ENCODE assay signal across 26 cellular contexts in the genomic region with DNA sequence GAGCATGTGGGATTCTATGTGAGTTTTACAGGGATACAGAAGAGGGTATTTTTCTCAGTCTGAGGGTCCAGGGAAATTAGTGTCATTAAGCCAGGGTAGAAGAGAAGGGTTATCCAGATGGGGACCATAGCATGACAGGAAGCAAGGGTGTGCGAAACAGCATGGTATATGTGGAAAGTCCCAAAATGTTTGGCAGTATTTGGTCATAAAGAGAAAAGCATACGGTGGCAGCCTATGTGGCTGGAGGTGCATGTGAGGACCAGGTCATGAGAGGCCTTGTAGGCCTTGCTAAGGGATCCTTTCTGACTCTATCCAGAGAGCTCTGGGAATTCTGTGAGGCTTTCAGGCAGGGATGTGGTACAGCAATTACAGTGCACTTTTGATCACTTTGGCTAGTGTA.
DNase-seq lines count a peak whose midpoint lies in the region; ATAC-seq and TF ChIP-seq lines count a peak whose summit lies in the region.
"Had no signal": no experiment of that assay in that cellular context is flagged by ENCODE, and none has a peak within 500 bp of the region (broad histone marks: within the 10 kb centered on the region; RNA-seq: fewer than 3 reads in every experiment).

No MANE protein-coding gene starts in this region.

- peaks cover 23% of the 10 kb centered on the region for H3K4me1 ChIP-seq in HEK293 (ENCODE audit: control insufficient read depth, insufficient read depth, low read length)
- H3K4me1 ChIP-seq: A549; BLaER1 treated with 17β-estradiol and CSF1 and Interleukin-3, amounts not matched to agents 10 nM and 100 nM; Caco-2 had no signal

- peaks cover 0 to 1% of the 10 kb centered on the region in 2 donors for H3K36me3 Mint-ChIP-seq in activated T-cell treated with anti-CD3 and anti-CD28 coated beads, Interleukin-2, amount 50 U/mL, for 72 hours (ENCODE audit: insufficient read depth in 2 of 2)
- no peaks in the 10 kb centered on the region for H3K36me3 Mint-ChIP-seq in activated T-cell treated with anti-CD3 and anti-CD28 coated beads, Interleukin-2, amount 50 U/mL, for 24 hours (ENCODE audit: low read depth)
- no peaks in the 10 kb centered on the region for H3K36me3 Mint-ChIP-seq in stimulated activated effector memory CD8-positive, alpha-beta T cell treated with anti-CD3 and anti-CD28 coated beads, Interleukin-12 subunit alpha, Interleukin-12 subunit beta, amount 100 ng/mL, for 72 hours
- H3K36me3 Mint-ChIP-seq: CD8-positive, alpha-beta T cell had no signal

- POLR2A ChIA-PET in HEK293 (lab: Yijun Ruan, JAX), result no interaction called here

- peak in 1 of 2 donors; percentile 17 for ATAC-seq in activated T-cell treated with anti-CD3 and anti-CD28 coated beads, Interleukin-2, amount 50 U/mL, for 72 hours (replicated peaks in 1 of 2)
- ATAC-seq in stimulated activated effector memory CD8-positive, alpha-beta T cell treated with anti-CD3 and anti-CD28 coated beads, Interleukin-12 subunit alpha, Interleukin-12 subunit beta, amount 100 ng/mL, for 72 hours, result peak; percentile 34
- ATAC-seq: A549; CD8-positive, alpha-beta T cell; GM12878 had no signal

- no peak overlapping the region for H3K4me3 ChIP-seq in HEK293 (ENCODE audit: low read depth, low read length)
- H3K4me3 ChIP-seq: A549; BLaER1 treated with 17β-estradiol and CSF1 and Interleukin-3, amounts not matched to agents 10 nM and 100 nM; GM12878 had no signal

- peak overlapping the region; percentile 1 for H3K27ac Mint-ChIP-seq in activated T-cell treated with anti-CD3 and anti-CD28 coated beads, Interleukin-2, amount 50 U/mL, for 72 hours
- no peak overlapping the region for H3K27ac Mint-ChIP-seq in activated T-cell treated with anti-CD3 and anti-CD28 coated beads, Interleukin-2, amount 50 U/mL, for 24 hours
- H3K27ac Mint-ChIP-seq in stimulated activated effector memory CD8-positive, alpha-beta T cell treated with anti-CD3 and anti-CD28 coated beads, Interleukin-12 subunit alpha, Interleukin-12 subunit beta, amount 100 ng/mL, for 72 hours, result no peak overlapping the region
- H3K27ac Mint-ChIP-seq: B cell; CD4-positive, alpha-beta T cell; CD8-positive, alpha-beta T cell had no signal

- H3K9me3 ChIP-seq in HEK293 (ENCODE audit: control insufficient read depth, insufficient read depth, low read depth, low read length), result no peaks in the 10 kb centered on the region
- H3K9me3 ChIP-seq: BLaER1 treated with 17β-estradiol and CSF1 and Interleukin-3, amounts not matched to agents 10 nM and 100 nM; Caco-2 had no signal

- no peaks in the 10 kb centered on the region for H3K27me3 Mint-ChIP-seq in activated T-cell treated with anti-CD3 and anti-CD28 coated beads, Interleukin-2, amount 50 U/mL, for 72 hours (ENCODE audit: low read depth)
- no peaks in the 10 kb centered on the region for H3K27me3 Mint-ChIP-seq in activated T-cell treated with anti-CD3 and anti-CD28 coated beads, Interleukin-2, amount 50 U/mL, for 24 hours
- H3K27me3 Mint-ChIP-seq: B cell; CD4-positive, alpha-beta T cell had no signal

- no peaks in the 10 kb centered on the region for H3K4me1 Mint-ChIP-seq in activated T-cell treated with anti-CD3 and anti-CD28 coated beads, Interleukin-2, amount 50 U/mL, for 72 hours (ENCODE audit: low read depth)
- peaks cover 7% of the 10 kb centered on the region for H3K4me1 Mint-ChIP-seq in activated T-cell treated with anti-CD3 and anti-CD28 coated beads, Interleukin-2, amount 50 U/mL, for 24 hours (ENCODE audit: low read depth)
- no peaks in the 10 kb centered on the region for H3K4me1 Mint-ChIP-seq in stimulated activated effector memory CD8-positive, alpha-beta T cell treated with anti-CD3 and anti-CD28 coated beads, Interleukin-12 subunit alpha, Interleukin-12 subunit beta, amount 100 ng/mL, for 72 hours
- H3K4me1 Mint-ChIP-seq: B cell had no signal

- H3K9me3 Mint-ChIP-seq in activated T-cell treated with anti-CD3 and anti-CD28 coated beads, Interleukin-2, amount 50 U/mL, for 72 hours, result peaks cover 3 to 9% of the 10 kb centered on the region in 2 donors
- H3K9me3 Mint-ChIP-seq in activated T-cell treated with anti-CD3 and anti-CD28 coated beads, Interleukin-2, amount 50 U/mL, for 24 hours, result no peaks in the 10 kb centered on the region
- peaks cover 3% of the 10 kb centered on the region for H3K9me3 Mint-ChIP-seq in stimulated activated effector memory CD8-positive, alpha-beta T cell treated with anti-CD3 and anti-CD28 coated beads, Interleukin-12 subunit alpha, Interleukin-12 subunit beta, amount 100 ng/mL, for 72 hours

- no peaks in the 10 kb centered on the region for H3K36me3 ChIP-seq in HEK293 (ENCODE audit: control insufficient read depth in 2 of 2, insufficient read depth in 1 of 2, low read length in 2 of 2)
- H3K36me3 ChIP-seq: BLaER1 treated with 17β-estradiol and CSF1 and Interleukin-3, amounts not matched to agents 10 nM and 100 nM had no signal

- H3K4me3 Mint-ChIP-seq in activated T-cell treated with anti-CD3 and anti-CD28 coated beads, Interleukin-2, amount 50 U/mL, for 72 hours, result no peak overlapping the region
- H3K4me3 Mint-ChIP-seq in activated T-cell treated with anti-CD3 and anti-CD28 coated beads, Interleukin-2, amount 50 U/mL, for 24 hours, result no peak overlapping the region
- no peak overlapping the region for H3K4me3 Mint-ChIP-seq in stimulated activated effector memory CD8-positive, alpha-beta T cell treated with anti-CD3 and anti-CD28 coated beads, Interleukin-12 subunit alpha, Interleukin-12 subunit beta, amount 100 ng/mL, for 72 hours
- H3K4me3 Mint-ChIP-seq: B cell; CD4-positive, alpha-beta T cell; CD8-positive, alpha-beta T cell had no signal

- H3K27ac ChIP-seq in HEK293 (ENCODE audit: extremely low read depth, low read depth, low read length), result peak overlapping the region; percentile 49; the same call in 1 of the 2 replicates
- H3K27ac ChIP-seq in VCaP, result peak overlapping the region; percentile 9; the same call in 1 of the 2 replicates
- H3K27ac ChIP-seq: 22Rv1; A549; BLaER1 treated with 17β-estradiol and CSF1 and Interleukin-3, amounts not matched to agents 10 nM and 100 nM; C4-2B had no signal

- CTCF ChIA-PET in HEK293 (lab: Yijun Ruan, JAX), result interaction anchor here (0.6 kb wide), 1 partner anchor 681 kb away, joined by 3 read pairs; no protein-coding TSS in a partner anchor

- no peak for DNase-seq in activated T-cell treated with anti-CD3 and anti-CD28 coated beads, Interleukin-2, amount 50 U/mL, for 72 hours
- no peak for DNase-seq in activated T-cell treated with anti-CD3 and anti-CD28 coated beads, Interleukin-2, amount 50 U/mL, for 24 hours
- DNase-seq in stimulated activated effector memory CD8-positive, alpha-beta T cell treated with anti-CD3 and anti-CD28 coated beads, Interleukin-12 subunit alpha, Interleukin-12 subunit beta, amount 100 ng/mL, for 72 hours (ENCODE audit: low spot score in 2 of 2), result no peak
- DNase-seq in GM03348 (ENCODE audit: low spot score) (no peak), NCI-H1092 (lab: John Stamatoyannopoulos, UW) (no peak)
- no peak for DNase-seq in activated naive CD4-positive, alpha-beta T cell (lab: John Stamatoyannopoulos, UW)
- DNase-seq: AML-193; Caco-2; Calu3; CD4-positive, alpha-beta T cell; CD8-positive, alpha-beta T cell; DMS 273 treated with DMSO at 0.1 percent for 48 hours; DMS153; DMS53; DMS79; DND-41; EL; GDM1 had no signal

- no peak for TF ChIP-seq CTCF in HEK293 (tag by site-specific recombination; IDR thresholded peaks at IDR 0.05)
- TF ChIP-seq CTCF in VCaP (conservative IDR thresholded peaks at IDR 0.05), result no peak

TF ChIP-seq in HEK293, 187 proteins besides CTCF, POLR2A, EP300 and RAD21:
- TF ChIP-seq ZNF416 (tag by site-specific recombination; IDR thresholded peaks at IDR 0.05) (no peak), ZNF132 (tag by site-specific recombination; IDR thresholded peaks at IDR 0.05; ENCODE audit: borderline replicate concordance) (no peak), ZFHX2 (tag by site-specific recombination; conservative IDR thresholded peaks at IDR 0.05) (no peak)
